32 cellular contexts compared by ENCODE assay signal in the genomic region with DNA sequence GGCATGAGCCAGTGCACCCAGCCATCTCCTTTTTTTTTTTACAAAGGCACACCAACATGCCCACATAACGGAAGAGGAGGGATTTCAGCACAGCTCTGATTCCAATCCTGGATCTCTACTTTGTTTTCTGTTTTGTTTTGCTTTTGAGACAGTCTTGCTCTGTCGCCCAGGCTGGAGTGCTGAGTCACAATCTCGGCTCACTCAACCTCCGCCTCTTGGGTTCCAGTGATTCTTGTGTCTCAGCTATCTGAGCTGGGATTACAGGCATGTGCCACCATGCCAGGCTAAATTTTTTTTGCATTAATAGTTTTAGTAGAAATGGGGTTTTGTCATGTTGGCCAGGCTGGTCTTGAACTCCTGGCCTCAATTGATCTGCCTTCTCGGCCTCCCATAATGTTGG. TPM values are rescaled to one million over a fixed set of nuclear protein-coding genes. Genes with fewer than 3 reads are reported as not detected.
DNase-seq lines count a peak whose midpoint lies in the region; FAIRE-seq and TF ChIP-seq lines count a peak whose summit lies in the region.
"Had no signal": no experiment of that assay in that cellular context is flagged by ENCODE, and none has a peak within 500 bp of the region (broad histone marks: within the 10 kb centered on the region; RNA-seq: fewer than 3 reads in every experiment).

No MANE protein-coding gene starts in this region.

- H3K36me3 Mint-ChIP-seq in progenitor cell of endocrine pancreas (ENCODE audit: insufficient read depth), result no peaks in the 10 kb centered on the region
- H3K36me3 Mint-ChIP-seq in endodermal cell (ENCODE audit: low read depth), result no peaks in the 10 kb centered on the region
- H3K36me3 Mint-ChIP-seq in mesothelial cell of epicardium, result no peaks in the 10 kb centered on the region
- H3K36me3 Mint-ChIP-seq: brain, naive B cell had no signal

- no peaks in the 10 kb centered on the region for H3K36me3 ChIP-seq in endodermal cell (ENCODE audit: control insufficient read depth, insufficient read depth, low read length)
- H3K36me3 ChIP-seq: adrenal gland, neutrophil, prostate gland, sigmoid colon had no signal

- H3K27me3 ChIP-seq in endodermal cell (ENCODE audit: control insufficient read depth, insufficient read depth, low read length, poor library complexity, severe bottlenecking), result no peaks in the 10 kb centered on the region
- H3K27me3 ChIP-seq: adrenal gland, BLaER1, neutrophil, sigmoid colon, stomach had no signal

- H3K27ac ChIP-seq in endodermal cell (ENCODE audit: low read depth, low read length), result no peak overlapping the region
- H3K27ac ChIP-seq: adrenal gland, BLaER1, epithelial cell of prostate, neutrophil, prostate gland, sigmoid colon, stomach had no signal

- H3K4me1 Mint-ChIP-seq in progenitor cell of endocrine pancreas (ENCODE audit: low read depth), result peaks cover 18% of the 10 kb centered on the region
- peaks cover 42% of the 10 kb centered on the region for H3K4me1 Mint-ChIP-seq in endodermal cell
- peaks cover 5% of the 10 kb centered on the region for H3K4me1 Mint-ChIP-seq in mesothelial cell of epicardium
- H3K4me1 Mint-ChIP-seq: naive B cell had no signal

- DNase-seq in ELR (ENCODE audit: low read depth) (peak; percentile 20), RCC 7860 (ENCODE audit: low spot score) (peak; percentile 13), epithelial cell of esophagus (ENCODE audit: low read depth) (peak; percentile 60), progenitor cell of endocrine pancreas (ENCODE audit: low spot score, unreplicated experiment) (no peak), endodermal cell (no peak), occipital lobe (lab: John Stamatoyannopoulos, UW) (no peak), mesothelial cell of epicardium (ENCODE audit: low spot score in 2 of 2, unreplicated experiment in 2 of 2) (no peak)
- DNase-seq: activated CD4-positive, alpha-beta memory T cell treated with anti-CD3 and anti-CD28 coated beads for 36 hours; activated CD4-positive, alpha-beta T cell treated with anti-CD3 and anti-CD28 coated beads for 1 hour; activated CD8-positive, alpha-beta memory T cell treated with anti-CD3 and anti-CD28 coated beads, Interleukin-2, amount 50 U/mL, for 4 hours; activated naive CD4-positive, alpha-beta T cell treated with Interleukin-2 at 50 U/mL for 16 hours; GF-D8; islet precursor cell; KBM-7; left ventricle myocardium superior; naive B cell; NCI-H1436; NCI-H2081 treated with DMSO at 0.1 percent for 48 hours; NCI-H345; NCI-H69; SHP77; sigmoid colon; stimulated activated CD4-positive, alpha-beta T cell treated with anti-CD3 and anti-CD28 coated beads, Interleukin-4, amount 100 ng/mL, for 1 hour; stomach; T-helper 2 cell had no signal

- no peak overlapping the region for H3K9ac ChIP-seq in endodermal cell (ENCODE audit: extremely low read depth, low read length, poor library complexity, severe bottlenecking)
- H3K9ac ChIP-seq: BLaER1 had no signal

- H3K9me3 Mint-ChIP-seq in progenitor cell of endocrine pancreas (ENCODE audit: low read depth), result peaks cover 6% of the 10 kb centered on the region
- H3K9me3 Mint-ChIP-seq in endodermal cell, result no peaks in the 10 kb centered on the region
- no peaks in the 10 kb centered on the region for H3K9me3 Mint-ChIP-seq in mesothelial cell of epicardium
- H3K9me3 Mint-ChIP-seq: activated CD4-positive, alpha-beta memory T cell treated with anti-CD3 and anti-CD28 coated beads for 36 hours; brain; naive B cell had no signal

- H3K4me1 ChIP-seq in endodermal cell (ENCODE audit: control insufficient read depth, insufficient read depth, low read length), result peaks cover 21% of the 10 kb centered on the region
- H3K4me1 ChIP-seq: adrenal gland, BLaER1, prostate gland had no signal

- H3K4me3 ChIP-seq in epithelial cell of esophagus (ENCODE audit: low read length) (no peak overlapping the region), endodermal cell (ENCODE audit: low read length) (no peak overlapping the region)
- H3K4me3 ChIP-seq: adrenal gland, BLaER1, prostate gland, sigmoid colon, stomach had no signal

- 93 to 96% methylated on average over 5 of the region's 5 CpGs for WGBS in endodermal cell (ENCODE audit: insufficient coverage in 1 of 2, insufficient read length in 1 of 2), 2 experiments

- peak overlapping the region; percentile 82 for H3K27ac Mint-ChIP-seq in progenitor cell of endocrine pancreas
- no peak overlapping the region for H3K27ac Mint-ChIP-seq in endodermal cell
- no peak overlapping the region for H3K27ac Mint-ChIP-seq in mesothelial cell of epicardium
- H3K27ac Mint-ChIP-seq: activated CD4-positive, alpha-beta memory T cell treated with anti-CD3 and anti-CD28 coated beads for 36 hours; brain had no signal

- no peak for TF ChIP-seq CTCF in epithelial cell of esophagus (IDR thresholded peaks at IDR 0.05; ENCODE audit: insufficient read depth, low read depth, low read length, missing control alignments)
- TF ChIP-seq CTCF in progenitor cell of endocrine pancreas (IDR thresholded peaks at IDR 0.05; ENCODE audit: unreplicated experiment), result no peak
- TF ChIP-seq CTCF in endodermal cell (conservative IDR thresholded peaks at IDR 0.05), result no peak
- no peak for TF ChIP-seq CTCF in mesothelial cell of epicardium (IDR thresholded peaks at IDR 0.05; ENCODE audit: unreplicated experiment)

- FAIRE-seq in RCC 7860 (lab: Jason Lieb, UNC), result no peak
- FAIRE-seq: HTR-8/SVneo had no signal

- H3K4me3 Mint-ChIP-seq in progenitor cell of endocrine pancreas (ENCODE audit: low read depth) (no peak overlapping the region), endodermal cell (no peak overlapping the region), mesothelial cell of epicardium (no peak overlapping the region)
- H3K4me3 Mint-ChIP-seq: activated CD4-positive, alpha-beta memory T cell treated with anti-CD3 and anti-CD28 coated beads for 36 hours; brain; naive B cell had no signal

- H3K9me3 ChIP-seq in endodermal cell (ENCODE audit: control insufficient read depth, low read length), result no peaks in the 10 kb centered on the region
- H3K9me3 ChIP-seq: adrenal gland, BLaER1, neutrophil, prostate gland, sigmoid colon, stomach had no signal

- H3K27me3 Mint-ChIP-seq in progenitor cell of endocrine pancreas (no peaks in the 10 kb centered on the region), endodermal cell (ENCODE audit: insufficient read depth) (no peaks in the 10 kb centered on the region), mesothelial cell of epicardium (ENCODE audit: low read depth) (no peaks in the 10 kb centered on the region)
- H3K27me3 Mint-ChIP-seq: brain had no signal

RNA-seq across cellular contexts. Expression of a gene that starts 28.1 kb away (rescaled TPM):
- total RNA-seq in progenitor cell of endocrine pancreas, result 0.27 and 0.31 TPM in 2 replicates
- total RNA-seq in endodermal cell, result under 1 TPM; 0.29 to 0.75 TPM
- 0.25 TPM for polyA plus RNA-seq in endodermal cell (2013, experiment 1 of 2)
- polyA plus RNA-seq in endodermal cell (2013, experiment 2 of 2), result 0.25 TPM
- total RNA-seq in occipital lobe, result 1.1 TPM
- total RNA-seq in mesothelial cell of epicardium, result not detected in 3 replicates
- total RNA-seq: activated CD4-positive, alpha-beta memory T cell treated with anti-CD3 and anti-CD28 coated beads for 36 hours; left ventricle myocardium superior had no signal

RNA-seq across cellular contexts. Expression of a gene that starts 38.3 kb away (rescaled TPM):
- total RNA-seq in progenitor cell of endocrine pancreas (55.7 and 57.8 TPM in 2 replicates), endodermal cell (10 to 100 TPM; 40.6 to 46.2 TPM), occipital lobe (78.0 TPM), mesothelial cell of epicardium (54.0 to 58.4 TPM (median 55.5 TPM) in 3 replicates)
- 41.1 TPM for polyA plus RNA-seq in endodermal cell (2013, experiment 1 of 2)
- 41.4 TPM for polyA plus RNA-seq in endodermal cell (2013, experiment 2 of 2)

Comparison
In these comparisons a context has a peak if more than half of its experiments do, and no peak if none do; other contexts are left out.
1. DNase-seq: peak in ELR (single experiment), RCC 7860 (single experiment) and epithelial cell of esophagus (single experiment); none in progenitor cell of endocrine pancreas (single experiment), endodermal cell (single experiment), occipital lobe (single experiment) and mesothelial cell of epicardium (0 of 2).